In genomic region chr2:229456091-229456490, GRCh38 we compare ENCODE assay signal across 26 cellular contexts.
"Had no signal": no experiment of that assay in that cellular context is flagged by ENCODE, and none has a peak within 500 bp of the region (broad histone marks: within the 10 kb centered on the region; RNA-seq: fewer than 3 reads in every experiment).

No MANE protein-coding gene starts in this region.

- H3K27me3 ChIP-seq: esophagus muscularis mucosa, heart right ventricle, ovary, right lobe of liver had no signal

- H3K36me3 Mint-ChIP-seq: mesothelial cell of epicardium, naive B cell, WTC11 had no signal

- H3K4me3 Mint-ChIP-seq: activated CD4-positive, alpha-beta memory T cell treated with anti-CD3 and anti-CD28 coated beads, Interleukin-2, amount 10 ng/mL, durations not matched to agents 7 days and 5 days; activated CD4-positive, alpha-beta T cell treated with anti-CD3 and anti-CD28 coated beads, Interleukin-2, amount 10 ng/mL, durations not matched to agents 7 days and 5 days; activated T-cell treated with anti-CD3 and anti-CD28 coated beads, Interleukin-2, amount 50 U/mL, for 24 hours; activated T-helper 17 cell treated with anti-CD3 and anti-CD28 coated beads, Interleukin-2, amount 50 U/mL, for 72 hours; mesothelial cell of epicardium; naive B cell; stimulated activated naive CD8-positive, alpha-beta T cell treated with anti-CD3 and anti-CD28 coated beads, Interleukin-15, Interleukin-2, amounts not matched to agents 100 ng/mL and 50 ng/mL, for 24 hours; WTC11 had no signal

- H3K9me3 ChIP-seq: esophagus muscularis mucosa, heart right ventricle, ovary, right lobe of liver, thoracic aorta had no signal

- H3K36me3 ChIP-seq: esophagus muscularis mucosa, heart right ventricle, ovary, right lobe of liver, thoracic aorta had no signal

- DNase-seq: activated CD4-positive, alpha-beta memory T cell treated with anti-CD3 and anti-CD28 coated beads, Interleukin-2, amount 10 ng/mL, durations not matched to agents 7 days and 5 days; activated CD4-positive, alpha-beta T cell treated with anti-CD3 and anti-CD28 coated beads for 1 hour; activated CD4-positive, alpha-beta T cell treated with anti-CD3 and anti-CD28 coated beads, Interleukin-2, amount 10 ng/mL, durations not matched to agents 7 days and 5 days; activated CD8-positive, alpha-beta memory T cell treated with anti-CD3 and anti-CD28 coated beads, Interleukin-2, amount 50 U/mL, for 48 hours; activated gamma-delta T cell treated with Interleukin-2 at 50 U/mL for 16 hours; activated naive CD4-positive, alpha-beta T cell treated with anti-CD3 and anti-CD28 coated beads, Interleukin-2, amount 50 U/mL, for 16 hours; activated T-cell treated with anti-CD3 and anti-CD28 coated beads, Interleukin-2, amount 50 U/mL, for 24 hours; amygdala; cortex of kidney; foreskin melanocyte; heart right ventricle; naive B cell; ovary; right lobe of liver; stimulated activated CD4-positive, alpha-beta T cell treated with anti-CD3 and anti-CD28 coated beads, Interleukin-12 subunit alpha, Interleukin-12 subunit beta, amount 100 ng/mL, for 4 hours; stimulated activated CD4-positive, alpha-beta T cell treated with anti-CD3 and anti-CD28 coated beads, Interleukin-4, amount 100 ng/mL, for 1 hour; T-helper 9 cell; trophoblast cell had no signal

- H3K4me3 ChIP-seq: esophagus muscularis mucosa, heart right ventricle, ovary, right lobe of liver, skin epidermis, thoracic aorta had no signal

- H3K9me3 Mint-ChIP-seq: activated CD4-positive, alpha-beta memory T cell treated with anti-CD3 and anti-CD28 coated beads, Interleukin-2, amount 10 ng/mL, durations not matched to agents 7 days and 5 days; activated CD4-positive, alpha-beta T cell treated with anti-CD3 and anti-CD28 coated beads, Interleukin-2, amount 10 ng/mL, durations not matched to agents 7 days and 5 days; activated T-cell treated with anti-CD3 and anti-CD28 coated beads, Interleukin-2, amount 50 U/mL, for 24 hours; activated T-helper 17 cell treated with anti-CD3 and anti-CD28 coated beads, Interleukin-2, amount 50 U/mL, for 72 hours; mesothelial cell of epicardium; stimulated activated naive CD8-positive, alpha-beta T cell treated with anti-CD3 and anti-CD28 coated beads, Interleukin-15, Interleukin-2, amounts not matched to agents 100 ng/mL and 50 ng/mL, for 24 hours; WTC11 had no signal

- H3K27ac Mint-ChIP-seq: activated CD4-positive, alpha-beta memory T cell treated with anti-CD3 and anti-CD28 coated beads, Interleukin-2, amount 10 ng/mL, durations not matched to agents 7 days and 5 days; activated CD4-positive, alpha-beta T cell treated with anti-CD3 and anti-CD28 coated beads, Interleukin-2, amount 10 ng/mL, durations not matched to agents 7 days and 5 days; activated T-cell treated with anti-CD3 and anti-CD28 coated beads, Interleukin-2, amount 50 U/mL, for 24 hours; activated T-helper 17 cell treated with anti-CD3 and anti-CD28 coated beads, Interleukin-2, amount 50 U/mL, for 72 hours; mesothelial cell of epicardium; naive B cell; progenitor cell of endocrine pancreas; stimulated activated naive CD8-positive, alpha-beta T cell treated with anti-CD3 and anti-CD28 coated beads, Interleukin-15, Interleukin-2, amounts not matched to agents 100 ng/mL and 50 ng/mL, for 24 hours; WTC11 had no signal

- H3K27me3 Mint-ChIP-seq: activated CD4-positive, alpha-beta memory T cell treated with anti-CD3 and anti-CD28 coated beads, Interleukin-2, amount 10 ng/mL, durations not matched to agents 7 days and 5 days; activated CD4-positive, alpha-beta T cell treated with anti-CD3 and anti-CD28 coated beads, Interleukin-2, amount 10 ng/mL, durations not matched to agents 7 days and 5 days; progenitor cell of endocrine pancreas had no signal

- ATAC-seq: activated T-helper 17 cell treated with anti-CD3 and anti-CD28 coated beads, Interleukin-2, amount 50 U/mL, for 72 hours; heart right ventricle; right lobe of liver; WTC11 had no signal

- H3K4me1 ChIP-seq: esophagus muscularis mucosa, heart right ventricle, right lobe of liver had no signal

- H3K27ac ChIP-seq: esophagus muscularis mucosa, heart right ventricle, ovary, right lobe of liver, skin epidermis, thoracic aorta had no signal

- H3K4me1 Mint-ChIP-seq: activated CD4-positive, alpha-beta memory T cell treated with anti-CD3 and anti-CD28 coated beads, Interleukin-2, amount 10 ng/mL, durations not matched to agents 7 days and 5 days; activated CD4-positive, alpha-beta T cell treated with anti-CD3 and anti-CD28 coated beads, Interleukin-2, amount 10 ng/mL, durations not matched to agents 7 days and 5 days; activated T-helper 17 cell treated with anti-CD3 and anti-CD28 coated beads, Interleukin-2, amount 50 U/mL, for 72 hours; naive B cell; WTC11 had no signal
